Comparison of ENCODE assay signal across 2 cellular contexts in the genomic region with DNA sequence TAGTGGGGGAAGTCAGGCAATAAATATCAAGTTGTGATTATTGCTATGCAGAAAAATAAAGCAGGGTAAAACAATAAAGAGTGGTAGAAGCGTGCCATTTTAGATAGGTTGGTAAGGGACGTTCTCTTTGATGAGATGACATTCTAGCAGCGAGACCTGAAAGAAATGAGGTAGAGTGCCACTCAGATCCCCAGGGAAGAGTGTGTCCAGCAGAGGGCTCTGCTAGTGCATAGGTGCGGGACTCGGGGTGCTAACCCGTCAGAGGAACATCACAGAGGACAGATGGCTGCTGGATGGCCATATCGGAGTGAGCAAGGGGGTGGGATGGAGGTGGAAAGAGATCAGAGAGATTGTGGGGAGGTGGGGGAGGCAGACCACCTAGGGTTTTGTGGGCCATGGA.
A peak's percentile ranks its signal among the peaks of the same experiment; 100 is the strongest.
TF ChIP-seq lines count a peak whose summit lies in the region.

No MANE protein-coding gene starts in this region.

TF ChIP-seq in Ishikawa, 13 proteins besides CTCF, POLR2A, EP300 and RAD21:
- TF ChIP-seq, protein P1, sequence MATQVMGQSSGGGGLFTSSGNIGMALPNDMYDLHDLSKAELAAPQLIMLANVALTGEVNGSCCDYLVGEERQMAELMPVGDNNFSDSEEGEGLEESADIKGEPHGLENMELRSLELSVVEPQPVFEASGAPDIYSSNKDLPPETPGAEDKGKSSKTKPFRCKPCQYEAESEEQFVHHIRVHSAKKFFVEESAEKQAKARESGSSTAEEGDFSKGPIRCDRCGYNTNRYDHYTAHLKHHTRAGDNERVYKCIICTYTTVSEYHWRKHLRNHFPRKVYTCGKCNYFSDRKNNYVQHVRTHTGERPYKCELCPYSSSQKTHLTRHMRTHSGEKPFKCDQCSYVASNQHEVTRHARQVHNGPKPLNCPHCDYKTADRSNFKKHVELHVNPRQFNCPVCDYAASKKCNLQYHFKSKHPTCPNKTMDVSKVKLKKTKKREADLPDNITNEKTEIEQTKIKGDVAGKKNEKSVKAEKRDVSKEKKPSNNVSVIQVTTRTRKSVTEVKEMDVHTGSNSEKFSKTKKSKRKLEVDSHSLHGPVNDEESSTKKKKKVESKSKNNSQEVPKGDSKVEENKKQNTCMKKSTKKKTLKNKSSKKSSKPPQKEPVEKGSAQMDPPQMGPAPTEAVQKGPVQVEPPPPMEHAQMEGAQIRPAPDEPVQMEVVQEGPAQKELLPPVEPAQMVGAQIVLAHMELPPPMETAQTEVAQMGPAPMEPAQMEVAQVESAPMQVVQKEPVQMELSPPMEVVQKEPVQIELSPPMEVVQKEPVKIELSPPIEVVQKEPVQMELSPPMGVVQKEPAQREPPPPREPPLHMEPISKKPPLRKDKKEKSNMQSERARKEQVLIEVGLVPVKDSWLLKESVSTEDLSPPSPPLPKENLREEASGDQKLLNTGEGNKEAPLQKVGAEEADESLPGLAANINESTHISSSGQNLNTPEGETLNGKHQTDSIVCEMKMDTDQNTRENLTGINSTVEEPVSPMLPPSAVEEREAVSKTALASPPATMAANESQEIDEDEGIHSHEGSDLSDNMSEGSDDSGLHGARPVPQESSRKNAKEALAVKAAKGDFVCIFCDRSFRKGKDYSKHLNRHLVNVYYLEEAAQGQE (IDR thresholded peaks at IDR 0.05; ENCODE audit: low read depth): no peak
- TF ChIP-seq, protein P2, sequence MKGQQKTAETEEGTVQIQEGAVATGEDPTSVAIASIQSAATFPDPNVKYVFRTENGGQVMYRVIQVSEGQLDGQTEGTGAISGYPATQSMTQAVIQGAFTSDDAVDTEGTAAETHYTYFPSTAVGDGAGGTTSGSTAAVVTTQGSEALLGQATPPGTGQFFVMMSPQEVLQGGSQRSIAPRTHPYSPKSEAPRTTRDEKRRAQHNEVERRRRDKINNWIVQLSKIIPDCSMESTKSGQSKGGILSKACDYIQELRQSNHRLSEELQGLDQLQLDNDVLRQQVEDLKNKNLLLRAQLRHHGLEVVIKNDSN (IDR thresholded peaks at IDR 0.05): no peak
- TF ChIP-seq EGR1 (IDR thresholded peaks at IDR 0.05) (no peak), NFIC (IDR thresholded peaks at IDR 0.05) (no peak), YY1 (IDR thresholded peaks at IDR 0.05; ENCODE audit: low read depth) (no peak), ZBTB7A (IDR thresholded peaks at IDR 0.05; ENCODE audit: low read depth) (no peak), FOXM1 (IDR thresholded peaks at IDR 0.05; ENCODE audit: borderline replicate concordance, low read depth) (no peak), TEAD4 (IDR thresholded peaks at IDR 0.05) (no peak), TAF1 (IDR thresholded peaks at IDR 0.05; ENCODE audit: low read depth) (no peak), TCF12 (IDR thresholded peaks at IDR 0.05; ENCODE audit: low read depth) (no peak), CREB1 (IDR thresholded peaks at IDR 0.05; ENCODE audit: low read depth) (no peak), CEBPB (IDR thresholded peaks at IDR 0.05) (no peak)
- TF ChIP-seq, protein P3, sequence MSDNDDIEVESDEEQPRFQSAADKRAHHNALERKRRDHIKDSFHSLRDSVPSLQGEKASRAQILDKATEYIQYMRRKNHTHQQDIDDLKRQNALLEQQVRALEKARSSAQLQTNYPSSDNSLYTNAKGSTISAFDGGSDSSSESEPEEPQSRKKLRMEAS (IDR thresholded peaks at IDR 0.05): no peak
TF ChIP-seq in Ishikawa: peak in this region for 0.

TF ChIP-seq in HepG2, 621 proteins besides CTCF, POLR2A, EP300 and RAD21:
- TF ChIP-seq, protein P4, sequence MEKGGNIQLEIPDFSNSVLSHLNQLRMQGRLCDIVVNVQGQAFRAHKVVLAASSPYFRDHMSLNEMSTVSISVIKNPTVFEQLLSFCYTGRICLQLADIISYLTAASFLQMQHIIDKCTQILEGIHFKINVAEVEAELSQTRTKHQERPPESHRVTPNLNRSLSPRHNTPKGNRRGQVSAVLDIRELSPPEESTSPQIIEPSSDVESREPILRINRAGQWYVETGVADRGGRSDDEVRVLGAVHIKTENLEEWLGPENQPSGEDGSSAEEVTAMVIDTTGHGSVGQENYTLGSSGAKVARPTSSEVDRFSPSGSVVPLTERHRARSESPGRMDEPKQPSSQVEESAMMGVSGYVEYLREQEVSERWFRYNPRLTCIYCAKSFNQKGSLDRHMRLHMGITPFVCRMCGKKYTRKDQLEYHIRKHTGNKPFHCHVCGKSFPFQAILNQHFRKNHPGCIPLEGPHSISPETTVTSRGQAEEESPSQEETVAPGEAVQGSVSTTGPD (CRISPR knock-in tag; IDR thresholded peaks at IDR 0.05): no peak
- TF ChIP-seq SMYD3 (CRISPR knock-in tag; IDR thresholded peaks at IDR 0.05) (no peak), XRCC5 (optimal IDR thresholded peaks at IDR 0.05; ENCODE audit: low read length) (peak; percentile 73), STAG1 (CRISPR knock-in tag; IDR thresholded peaks at IDR 0.05) (peak; percentile 59), SALL2 (CRISPR knock-in tag; IDR thresholded peaks at IDR 0.05) (peak; percentile 25; the same call in 1 of the 2 replicates), ZNF354B (CRISPR knock-in tag; IDR thresholded peaks at IDR 0.05) (0 out of 2 replicates have a peak, but pooled peaks have one; percentile 26)
